ENCODE assay signal across 1 cellular context in genomic region chr9:104921067-104921741, GRCh38.
TF ChIP-seq lines count a peak whose summit lies in the region.

No MANE protein-coding gene starts in this region.

TF ChIP-seq in GM23338, 12 proteins besides CTCF, POLR2A, EP300 and RAD21 (continued from another document):
- no peak for TF ChIP-seq ZNF114 (CRISPR knock-in tag; IDR thresholded peaks at IDR 0.05)
